24 cellular contexts compared by ENCODE assay signal in the genomic region with DNA sequence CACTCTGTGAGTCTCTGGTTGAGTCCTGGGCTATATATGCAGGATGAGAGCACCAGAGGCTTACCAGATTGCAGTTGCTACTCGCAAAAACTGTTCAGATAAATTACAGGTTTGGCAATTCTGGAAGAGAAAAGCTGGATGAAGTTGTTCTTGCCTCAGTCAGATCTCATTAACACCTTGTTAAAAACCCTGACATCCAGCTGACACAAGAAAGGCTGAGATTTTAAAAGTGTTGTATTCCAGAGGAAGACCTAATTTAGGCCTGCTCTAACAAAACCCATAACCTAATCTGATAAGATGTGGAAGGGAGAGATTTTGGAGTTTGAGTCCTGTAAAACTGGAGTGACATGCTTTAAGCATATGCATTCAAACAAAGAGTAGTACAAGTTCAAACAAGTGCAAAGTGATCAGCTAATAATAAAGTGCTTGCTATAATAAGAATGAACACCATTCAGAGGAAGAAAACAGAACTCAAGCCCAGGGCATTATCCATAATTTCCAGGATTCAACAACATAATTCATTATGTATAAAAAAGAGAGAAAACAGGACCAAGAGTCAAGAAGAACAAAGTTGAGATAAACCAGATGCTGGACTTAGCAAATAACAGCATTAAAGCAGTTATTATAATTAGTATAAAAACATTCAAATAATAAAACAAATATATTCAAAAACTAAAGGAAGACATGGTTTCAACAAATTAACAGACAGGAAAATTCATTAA.
DNase-seq lines count a peak whose midpoint lies in the region; ATAC-seq, FAIRE-seq and TF ChIP-seq lines count a peak whose summit lies in the region.
"Had no signal": no experiment of that assay in that cellular context is flagged by ENCODE, and none has a peak within 500 bp of the region (broad histone marks: within the 10 kb centered on the region; RNA-seq: fewer than 3 reads in every experiment).

No MANE protein-coding gene starts in this region.

- CTCF ChIA-PET in Panc1 (lab: Charles Lee), result no interaction called here

- POLR2A ChIA-PET in Panc1 (lab: Charles Lee), result no interaction called here

- no peak for TF ChIP-seq POLR2A in heart left ventricle (IDR thresholded peaks at IDR 0.05)

- H3K27ac ChIP-seq in heart left ventricle, result peak overlapping the region in 10 of 12 donors; percentile 30 to 77 (median 68)
- peak overlapping the region; percentile 68 for H3K27ac ChIP-seq in Panc1 (ENCODE audit: low read length)
- H3K27ac ChIP-seq: spleen had no signal

- no peaks in the 10 kb centered on the region for H3K27me3 Mint-ChIP-seq in activated naive CD8-positive, alpha-beta T cell treated with anti-CD3 and anti-CD28 coated beads for 36 hours
- H3K27me3 Mint-ChIP-seq: naive thymus-derived CD8-positive, alpha-beta T cell had no signal

- intact Hi-C loops in heart left ventricle (cut with DNase I) (no loop called here), cardiac septum (cut with DNase I) (no loop called here), Panc1 (cut with micrococcal nuclease; ENCODE audit: unreplicated experiment) (no loop called here), left ventricle myocardium superior (cut with micrococcal nuclease) (no loop called here)

- no peaks in the 10 kb centered on the region for H3K9me3 Mint-ChIP-seq in activated naive CD8-positive, alpha-beta T cell treated with anti-CD3 and anti-CD28 coated beads for 36 hours
- H3K9me3 Mint-ChIP-seq: activated naive CD4-positive, alpha-beta T cell treated with anti-CD3 and anti-CD28 coated beads for 36 hours; naive thymus-derived CD8-positive, alpha-beta T cell; stimulated activated naive B cell treated with anti-CD40 and anti-IgM and Interleukin-4, amounts not matched to agents 10 μg/mL and 1 μg/mL and 100 μg/mL, for 72 hours had no signal

- H3K4me3 ChIP-seq in heart left ventricle (no peak overlapping the region), Panc1 (ENCODE audit: low read depth in 2 of 2, low read length in 2 of 2) (no peak overlapping the region)
- H3K4me3 ChIP-seq: spleen had no signal

- H3K27ac Mint-ChIP-seq in activated naive CD8-positive, alpha-beta T cell treated with anti-CD3 and anti-CD28 coated beads for 36 hours, result no peak overlapping the region
- H3K27ac Mint-ChIP-seq: activated naive CD4-positive, alpha-beta T cell treated with anti-CD3 and anti-CD28 coated beads for 36 hours; naive thymus-derived CD8-positive, alpha-beta T cell; stimulated activated naive B cell treated with anti-CD40 and anti-IgM and Interleukin-4, amounts not matched to agents 10 μg/mL and 1 μg/mL and 100 μg/mL, for 72 hours had no signal

- DNase-seq in heart left ventricle, result no peak
- DNase-seq in cardiac septum (ENCODE audit: low spot score), result no peak
- no peak for DNase-seq in Panc1 (ENCODE audit: low read depth, low spot score)
- no peak for DNase-seq in left ventricle myocardium superior
- no peak for DNase-seq in urothelium cell line (ENCODE audit: low spot score)
- DNase-seq in stimulated activated CD4-positive, alpha-beta T cell treated with anti-CD3 and anti-CD28 coated beads, Interleukin-15, amount 100 ng/mL, for 24 hours, result no peak
- no peak for DNase-seq in activated naive CD8-positive, alpha-beta T cell treated with anti-CD3 and anti-CD28 coated beads for 36 hours
- DNase-seq: activated CD4-positive, alpha-beta T cell treated with anti-CD3 and anti-CD28 coated beads for 48 hours; activated naive CD4-positive, alpha-beta T cell treated with anti-CD3 and anti-CD28 coated beads for 36 hours; activated T-cell treated with anti-CD3 and anti-CD28 coated beads, Interleukin-2, amount 50 U/mL, for 48 hours; amygdala; DMS 273 treated with DMSO at 0.1 percent for 48 hours; HCEC 1CT; left colon; naive thymus-derived CD8-positive, alpha-beta T cell; NCI-H1048; NCI-H187 treated with DMSO at 0.1 percent for 48 hours; NCI-H446; retina; spleen; stimulated activated CD4-positive, alpha-beta T cell treated with anti-CD3 and anti-CD28 coated beads, Interleukin-4, amount 100 ng/mL, for 1 hour; stimulated activated naive B cell treated with anti-CD40 and anti-IgM and Interleukin-4, amounts not matched to agents 10 μg/mL and 1 μg/mL and 100 μg/mL, for 72 hours had no signal

- H3K9me3 ChIP-seq in heart left ventricle (no peaks in the 10 kb centered on the region), Panc1 (ENCODE audit: control insufficient read depth, insufficient read depth, low read depth, low read length) (no peaks in the 10 kb centered on the region)
- H3K9me3 ChIP-seq: spleen had no signal

- no peaks in the 10 kb centered on the region for H3K36me3 Mint-ChIP-seq in activated naive CD8-positive, alpha-beta T cell treated with anti-CD3 and anti-CD28 coated beads for 36 hours
- H3K36me3 Mint-ChIP-seq: naive thymus-derived CD8-positive, alpha-beta T cell; stimulated activated naive B cell treated with anti-CD40 and anti-IgM and Interleukin-4, amounts not matched to agents 10 μg/mL and 1 μg/mL and 100 μg/mL, for 72 hours had no signal

- peak in 1 of 4 donors; percentile 39 for ATAC-seq in heart left ventricle
- ATAC-seq in Panc1, result no peak
- ATAC-seq in left ventricle myocardium superior, result peak; percentile 17
- no peak for ATAC-seq in GM18502 (IDR thresholded peaks at IDR 0.05; ENCODE audit: poor library complexity, unreplicated experiment)
- ATAC-seq: left colon; naive thymus-derived CD8-positive, alpha-beta T cell; stimulated activated naive B cell treated with anti-CD40 and anti-IgM and Interleukin-4, amounts not matched to agents 10 μg/mL and 1 μg/mL and 100 μg/mL, for 72 hours had no signal

- no peaks in the 10 kb centered on the region for H3K4me1 Mint-ChIP-seq in activated naive CD8-positive, alpha-beta T cell treated with anti-CD3 and anti-CD28 coated beads for 36 hours
- H3K4me1 Mint-ChIP-seq: stimulated activated naive B cell treated with anti-CD40 and anti-IgM and Interleukin-4, amounts not matched to agents 10 μg/mL and 1 μg/mL and 100 μg/mL, for 72 hours had no signal

- no TSS peak for BruUV-seq in Panc1 (replicated peaks; lab: Mats Ljungman, UMichigan)

- 16 to 52% (median 33%) methylated on average over 1 of the region's 1 CpG for WGBS in heart left ventricle, 4 donors

- in situ Hi-C loops in Panc1 (cut with HindIII; ENCODE audit: low pct_unique_long_range_greater_than_20kb, low sequenced_read_pairs), result no loop called here

- peak; percentile 17 for FAIRE-seq in urothelium cell line (lab: Jason Lieb, UNC)
- FAIRE-seq: GM19239 had no signal

- H3K4me3 Mint-ChIP-seq in activated naive CD8-positive, alpha-beta T cell treated with anti-CD3 and anti-CD28 coated beads for 36 hours, result no peak overlapping the region
- H3K4me3 Mint-ChIP-seq: activated naive CD4-positive, alpha-beta T cell treated with anti-CD3 and anti-CD28 coated beads for 36 hours; naive thymus-derived CD8-positive, alpha-beta T cell; stimulated activated naive B cell treated with anti-CD40 and anti-IgM and Interleukin-4, amounts not matched to agents 10 μg/mL and 1 μg/mL and 100 μg/mL, for 72 hours had no signal

- TF ChIP-seq CTCF in heart left ventricle (IDR thresholded peaks at IDR 0.05) (no peak), Panc1 (IDR thresholded peaks at IDR 0.05) (no peak)

- peaks cover 0 to 47% (median 27%) of the 10 kb centered on the region in 12 donors for H3K4me1 ChIP-seq in heart left ventricle
- peaks cover 38% of the 10 kb centered on the region for H3K4me1 ChIP-seq in Panc1 (ENCODE audit: control insufficient read depth, insufficient read depth, low read length)

- H3K27me3 ChIP-seq in heart left ventricle (no peaks in the 10 kb centered on the region), Panc1 (ENCODE audit: control insufficient read depth, insufficient read depth, low read length) (no peaks in the 10 kb centered on the region)
- H3K27me3 ChIP-seq: spleen had no signal

- H3K36me3 ChIP-seq in heart left ventricle, result no peaks in the 10 kb centered on the region
- H3K36me3 ChIP-seq in Panc1 (ENCODE audit: control insufficient read depth, insufficient read depth, low read length), result peaks cover 5% of the 10 kb centered on the region; the same call in 1 of the 2 replicates
- H3K36me3 ChIP-seq: spleen had no signal
